Comparison of ENCODE assay signal across 12 cellular contexts in genomic region chr9:130017035-130017909, GRCh38. TPM values are rescaled to one million over a fixed set of nuclear protein-coding genes. Genes with fewer than 3 reads are reported as not detected.
DNase-seq lines count a peak whose midpoint lies in the region; ATAC-seq, FAIRE-seq and TF ChIP-seq lines count a peak whose summit lies in the region.
"Had no signal": no experiment of that assay in that cellular context is flagged by ENCODE, and none has a peak within 500 bp of the region (broad histone marks: within the 10 kb centered on the region; RNA-seq: fewer than 3 reads in every experiment).

No MANE protein-coding gene starts in this region.

- no peak for FAIRE-seq in kidney (lab: Jason Lieb, UNC)

- H3K9me3 ChIP-seq in CD4-positive, alpha-beta memory T cell (ENCODE audit: control insufficient read depth in 1 of 2, low read length in 2 of 2): no peaks in the 10 kb centered on the region
- peaks cover 0 to 2% of the 10 kb centered on the region in 2 donors for H3K9me3 ChIP-seq in kidney (ENCODE audit: control insufficient read depth in 1 of 2, low read length in 2 of 2)

- CTCF ChIA-PET in CD4-positive, alpha-beta memory T cell (lab: Charles Lee; ENCODE audit: partially characterized antibody): interaction anchor here (1.1 kb wide), 2 partner anchors 9 to 12 kb away, joined by 3 to 5 read pairs; no protein-coding TSS in a partner anchor

- H3K4me3 ChIP-seq in CD4-positive, alpha-beta memory T cell (ENCODE audit: low read length in 2 of 2): no peak overlapping the region
- H3K4me3 ChIP-seq in brain microvascular endothelial cell (ENCODE audit: low read depth, low read length) (no peak overlapping the region), kidney (ENCODE audit: low read length in 2 of 2) (no peak overlapping the region)
- H3K4me3 ChIP-seq: MG63 had no signal

- peak overlapping the region; percentile 79 to 92 (median 85) for H3K27ac Mint-ChIP-seq in CD4-positive, alpha-beta memory T cell
- H3K27ac Mint-ChIP-seq in nephron: peak overlapping the region; percentile 71 to 92 (median 89)
- H3K27ac Mint-ChIP-seq: dendritic cell treated with granulocyte-macrophage colony-stimulating factor and Interleukin-4, amounts not matched to agents 40 ng/mL and 50 ng/mL, for 4 days had no signal

- H3K4me1 Mint-ChIP-seq in CD4-positive, alpha-beta memory T cell: peaks cover 43 to 81% (median 54%) of the 10 kb centered on the region in 4 donors
- peaks cover 7% of the 10 kb centered on the region for H3K4me1 Mint-ChIP-seq in nephron

- H3K27me3 Mint-ChIP-seq in CD4-positive, alpha-beta memory T cell: no peaks in the 10 kb centered on the region
- no peaks in the 10 kb centered on the region for H3K27me3 Mint-ChIP-seq in nephron (ENCODE audit: low read depth)
- H3K27me3 Mint-ChIP-seq: dendritic cell treated with granulocyte-macrophage colony-stimulating factor and Interleukin-4, amounts not matched to agents 40 ng/mL and 50 ng/mL, for 4 days had no signal

- in situ Hi-C loops in brain microvascular endothelial cell (cut with HindIII; ENCODE audit: low pct_ligation_motif_present, low sequenced_read_pairs): no loop called here

- peaks cover 25 to 48% of the 10 kb centered on the region in 2 donors for H3K36me3 Mint-ChIP-seq in CD4-positive, alpha-beta memory T cell
- peaks cover 14% of the 10 kb centered on the region for H3K36me3 Mint-ChIP-seq in nephron (ENCODE audit: low read depth)

- DNase-seq in CD4-positive, alpha-beta memory T cell: no peak
- DNase-seq in M059J (ENCODE audit: low read depth) (peak; percentile 38), brain microvascular endothelial cell (no peak), kidney (no peak)
- no peak for DNase-seq in activated CD4-positive, CD25-positive, alpha-beta regulatory T cell treated with anti-CD3 and anti-CD28 coated beads, Interleukin-2, amount 50 U/mL, for 72 hours
- DNase-seq: hippocampal formation, MG63, NCI-H510A treated with DMSO at 0.1 percent for 48 hours had no signal

- intact Hi-C loops in CD4-positive, alpha-beta memory T cell (cut with micrococcal nuclease): no loop called here
- intact Hi-C loops in kidney (cut with DNase I): no loop called here

- TF ChIP-seq CTCF in brain microvascular endothelial cell (IDR thresholded peaks at IDR 0.05; ENCODE audit: low read depth, low read length, missing control alignments) (no peak), nephron (IDR thresholded peaks at IDR 0.05; ENCODE audit: unreplicated experiment in 3 of 3) (no peak), kidney (IDR thresholded peaks at IDR 0.05; ENCODE audit: borderline replicate concordance, extremely low read depth, insufficient read depth) (no peak)

- ATAC-seq in HG03521 (IDR thresholded peaks at IDR 0.05; ENCODE audit: unreplicated experiment) (no peak), HG03460 (IDR thresholded peaks at IDR 0.05; ENCODE audit: unreplicated experiment) (no peak)

- H3K27ac ChIP-seq in CD4-positive, alpha-beta memory T cell (ENCODE audit: low read depth, low read length): no peak overlapping the region
- H3K27ac ChIP-seq in brain microvascular endothelial cell (peak overlapping the region; percentile 70), kidney (ENCODE audit: low read depth in 2 of 2, low read length in 2 of 2) (no peak overlapping the region)

- peak overlapping the region in 4 of 8 donors; percentile 20 to 57 (median 46) for H3K4me3 Mint-ChIP-seq in CD4-positive, alpha-beta memory T cell
- H3K4me3 Mint-ChIP-seq in nephron: no peak overlapping the region
- H3K4me3 Mint-ChIP-seq: dendritic cell treated with granulocyte-macrophage colony-stimulating factor and Interleukin-4, amounts not matched to agents 40 ng/mL and 50 ng/mL, for 4 days had no signal

- no peaks in the 10 kb centered on the region for H3K27me3 ChIP-seq in CD4-positive, alpha-beta memory T cell (ENCODE audit: insufficient read depth, low read length)
- no peaks in the 10 kb centered on the region for H3K27me3 ChIP-seq in brain microvascular endothelial cell (replicated peaks)
- H3K27me3 ChIP-seq: MG63 had no signal

- POLR2A ChIA-PET in CD4-positive, alpha-beta memory T cell (lab: Charles Lee; ENCODE audit: partially characterized antibody): interaction anchor here (0.6 to 2.0 kb wide), 6 partner anchors 9 to 150 kb away, joined by 3 to 5 read pairs (median 4); no protein-coding TSS in a partner anchor

- H3K4me1 ChIP-seq in CD4-positive, alpha-beta memory T cell (ENCODE audit: insufficient read depth, low read length): peaks cover 82% of the 10 kb centered on the region
- H3K4me1 ChIP-seq in kidney (ENCODE audit: control insufficient read depth in 1 of 2, insufficient read depth in 1 of 2, low read depth in 1 of 2, low read length in 2 of 2): peaks cover 0 to 6% of the 10 kb centered on the region in 2 donors

- no peak overlapping the region for H3K9ac ChIP-seq in kidney (ENCODE audit: low read length in 2 of 2)

- H3K36me3 ChIP-seq in CD4-positive, alpha-beta memory T cell (ENCODE audit: insufficient read depth, low read length): peaks cover 3% of the 10 kb centered on the region
- H3K36me3 ChIP-seq in brain microvascular endothelial cell (replicated peaks) (no peaks in the 10 kb centered on the region), kidney (ENCODE audit: control insufficient read depth in 1 of 2, insufficient read depth in 2 of 2, low read length in 2 of 2) (no peaks in the 10 kb centered on the region)

- peaks cover 0 to 9% (median 2%) of the 10 kb centered on the region in 8 donors for H3K9me3 Mint-ChIP-seq in CD4-positive, alpha-beta memory T cell
- peaks cover 7% of the 10 kb centered on the region for H3K9me3 Mint-ChIP-seq in nephron

RNA-seq across cellular contexts. Expression of gene FNBP1, which starts 25.7 kb away (rescaled TPM):
- total RNA-seq in CD4-positive, alpha-beta memory T cell: 100 to 1,000 TPM; 197 to 202 TPM
- polyA plus RNA-seq in CD4-positive, alpha-beta memory T cell: 100 to 1,000 TPM; 143 to 165 TPM
- total RNA-seq in M059J (2014; rRNA removed; shearing (Covaris generic)): 7.2 and 24.2 TPM in 2 replicates
- total RNA-seq in kidney: 51.7 TPM
- 9.7 TPM for polyA plus RNA-seq in kidney (ENCODE audit: insufficient read depth, low read depth, low replicate concordance)

RNA-seq across cellular contexts. Expression of gene GPR107, which starts 36.4 kb away (rescaled TPM):
- total RNA-seq in CD4-positive, alpha-beta memory T cell: 10 to 100 TPM; 23.8 to 24.4 TPM
- 1 to 10 TPM; 2.2 to 3.3 TPM for polyA plus RNA-seq in CD4-positive, alpha-beta memory T cell
- total RNA-seq in M059J (2014; rRNA removed; shearing (Covaris generic)): 32.2 and 33.7 TPM in 2 replicates
- 45.6 TPM for total RNA-seq in kidney
- polyA plus RNA-seq in kidney (ENCODE audit: insufficient read depth, low read depth, low replicate concordance): 18.0 TPM
